ENCODE assay signal across 16 cellular contexts in the genomic region with DNA sequence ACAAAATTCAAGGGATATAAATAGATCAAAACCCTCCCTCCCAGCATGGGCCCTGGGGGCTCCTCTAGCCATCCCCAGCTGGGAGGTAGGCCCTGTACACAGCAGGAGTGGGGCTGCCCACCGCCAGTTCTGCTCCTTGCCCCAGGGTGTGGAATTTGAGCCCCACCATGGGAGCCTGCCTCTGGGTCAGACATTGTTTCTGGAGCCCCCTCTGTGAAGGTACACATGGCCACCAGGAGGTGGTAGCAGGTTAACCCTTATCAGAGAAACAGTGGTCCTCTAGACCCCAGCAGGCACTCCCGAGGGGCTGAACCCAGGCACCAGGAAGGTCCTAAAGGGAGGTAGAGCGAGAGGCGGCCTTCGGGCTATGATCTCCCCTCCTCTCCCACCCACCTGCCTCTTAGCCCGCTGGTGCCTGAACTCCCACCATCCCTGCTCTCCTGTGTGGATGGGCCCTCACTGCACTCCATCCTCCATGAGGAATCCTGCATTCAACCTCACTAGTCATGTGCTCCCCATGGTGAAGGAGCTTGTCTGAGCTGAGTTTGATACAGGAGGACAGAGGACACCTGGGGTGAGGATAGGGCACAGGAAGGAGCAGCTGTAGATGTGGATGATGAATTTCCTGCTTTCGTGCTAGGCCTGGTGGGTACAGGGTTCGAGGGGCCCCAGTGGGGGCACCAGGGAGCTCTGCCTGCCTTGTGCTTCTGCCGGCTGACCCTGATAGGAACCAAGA.
A peak's percentile ranks its signal among the peaks of the same experiment; 100 is the strongest.
DNase-seq lines count a peak whose midpoint lies in the region; ATAC-seq and TF ChIP-seq lines count a peak whose summit lies in the region.
"Had no signal": no experiment of that assay in that cellular context is flagged by ENCODE, and none has a peak within 500 bp of the region (broad histone marks: within the 10 kb centered on the region; RNA-seq: fewer than 3 reads in every experiment).

No MANE protein-coding gene starts in this region.

- H3K36me3 ChIP-seq in OCI-LY7 (ENCODE audit: insufficient read depth, low read length) (no peaks in the 10 kb centered on the region), osteoblast (ENCODE audit: insufficient read depth, low read length) (no peaks in the 10 kb centered on the region)
- H3K36me3 ChIP-seq: SJCRH30 had no signal

- H3K4ac ChIP-seq in H9 (ENCODE audit: low read depth, low read length), result no peak overlapping the region

- no peak overlapping the region for H3K9ac ChIP-seq in H9 (ENCODE audit: extremely low read depth, insufficient read length, low read length)
- H3K9ac ChIP-seq: GM23248 had no signal

- POLR2A ChIA-PET in OCI-LY7 (lab: Charles Lee), result interaction anchor here (1.0 to 1.5 kb wide), 2 partner anchors 23 to 24 kb away, joined by 3 to 4 read pairs; no protein-coding TSS in a partner anchor

- H3K23me2 ChIP-seq in H9 (ENCODE audit: insufficient read length, low read depth, low read length, poor library complexity, severe bottlenecking), result no peaks in the 10 kb centered on the region

- no peak overlapping the region for H2BK120ac ChIP-seq in H9 (ENCODE audit: low read depth, low read length, poor library complexity, severe bottlenecking)

- H3K9me3 ChIP-seq in H9 (ENCODE audit: control insufficient read depth, low read depth, low read length) (no peaks in the 10 kb centered on the region), OCI-LY7 (ENCODE audit: low read length) (no peaks in the 10 kb centered on the region), osteoblast (ENCODE audit: low read depth, low read length) (no peaks in the 10 kb centered on the region)
- H3K9me3 ChIP-seq: SJCRH30 had no signal

- H3K27me3 ChIP-seq in H9 (ENCODE audit: insufficient read depth, low read length) (no peaks in the 10 kb centered on the region), osteoblast (ENCODE audit: insufficient read depth, low read length) (no peaks in the 10 kb centered on the region)
- H3K27me3 ChIP-seq: SJCRH30 had no signal

- H2BK15ac ChIP-seq in H9 (ENCODE audit: low read depth, low read length), result no peak overlapping the region

- ATAC-seq in GM18858 (IDR thresholded peaks at IDR 0.05; ENCODE audit: unreplicated experiment), result no peak

- H4K8ac ChIP-seq in H9 (replicated peaks; ENCODE audit: insufficient read length, low read depth, low read length), result no peak overlapping the region

- intact Hi-C loops in Calu3 (cut with micrococcal nuclease; ENCODE audit: unreplicated experiment) (no loop called here), OCI-LY7 (cut with micrococcal nuclease; ENCODE audit: unreplicated experiment) (loop anchor here (5.0 kb wide), 1 partner anchor 319 kb away; a partner anchor contains a TSS)

- H3K56ac ChIP-seq in H9 (ENCODE audit: insufficient read length, low read depth, low read length), result no peak overlapping the region

- H3K14ac ChIP-seq in H9 (ENCODE audit: insufficient read depth, low read length), result no peak overlapping the region

- BruUV-seq in Calu3 (replicated peaks; lab: Mats Ljungman, UMichigan), result no TSS peak
- BruUV-seq in OCI-LY7 (replicated peaks; lab: Mats Ljungman, UMichigan), result no TSS peak

- no peaks in the 10 kb centered on the region for H3K79me2 ChIP-seq in H9 (ENCODE audit: insufficient read depth, low read length)
- H3K79me2 ChIP-seq in OCI-LY7 (ENCODE audit: insufficient read depth, low read depth, low read length), result no peaks in the 10 kb centered on the region
- no peaks in the 10 kb centered on the region for H3K79me2 ChIP-seq in osteoblast (ENCODE audit: insufficient read depth, low read length)

- H3K4me1 ChIP-seq in H9 (ENCODE audit: insufficient read depth, low read length), result no peaks in the 10 kb centered on the region
- peaks cover 34% of the 10 kb centered on the region for H3K4me1 ChIP-seq in OCI-LY7 (ENCODE audit: insufficient read depth, low read length, poor library complexity, severe bottlenecking)
- no peaks in the 10 kb centered on the region for H3K4me1 ChIP-seq in osteoblast (ENCODE audit: insufficient read depth, low read length)
- H3K4me1 ChIP-seq: SJCRH30 had no signal

- H4K5ac ChIP-seq in H9 (ENCODE audit: insufficient read length, low read depth, low read length), result no peak overlapping the region

- H3K4me1 Mint-ChIP-seq in Calu3 (ENCODE audit: low read depth, unreplicated experiment), result no peaks in the 10 kb centered on the region
- peaks cover 8% of the 10 kb centered on the region in 2 experiments for H3K4me1 Mint-ChIP-seq in H9
- no peaks in the 10 kb centered on the region for H3K4me1 Mint-ChIP-seq in immature natural killer cell

- no peaks in the 10 kb centered on the region for H4K20me1 ChIP-seq in H9 (ENCODE audit: control insufficient read depth, insufficient read depth, insufficient read length)
- no peaks in the 10 kb centered on the region for H4K20me1 ChIP-seq in OCI-LY7 (ENCODE audit: insufficient read depth, low read length)
- H4K20me1 ChIP-seq in osteoblast (ENCODE audit: insufficient read depth, low read length), result no peaks in the 10 kb centered on the region

- H2AFZ ChIP-seq in H9 (ENCODE audit: low read length) (no peak overlapping the region), OCI-LY7 (ENCODE audit: low read length) (peak overlapping the region; percentile 56), osteoblast (ENCODE audit: low read length) (no peak overlapping the region)
- H2AFZ ChIP-seq: GM23248 had no signal

- H3K18ac ChIP-seq in H9 (ENCODE audit: insufficient read length, low read depth, low read length), result no peak overlapping the region

- H3K4me2 ChIP-seq in H9 (ENCODE audit: insufficient read depth, insufficient read length, low read length), result no peak overlapping the region
- peak overlapping the region; percentile 59 for H3K4me2 ChIP-seq in OCI-LY7 (ENCODE audit: low read length)
- no peak overlapping the region for H3K4me2 ChIP-seq in osteoblast (ENCODE audit: insufficient read depth, low read length)

- no peak overlapping the region for H2BK5ac ChIP-seq in H9 (ENCODE audit: insufficient read length, low read length)

- H3K27me3 Mint-ChIP-seq in Calu3 (ENCODE audit: unreplicated experiment) (peaks cover 79% of the 10 kb centered on the region), H9 (ENCODE audit: low read depth) (peaks cover 2% of the 10 kb centered on the region), immature natural killer cell (ENCODE audit: low read depth in 3 of 3) (peaks cover 1 to 6% (median 6%) of the 10 kb centered on the region in 3 donors)

- H2AK5ac ChIP-seq in H9 (ENCODE audit: insufficient read length, low read length), result no peak overlapping the region

- no peak overlapping the region for H3K23ac ChIP-seq in H9 (ENCODE audit: insufficient read length, low read depth, low read length)

- peak overlapping the region; percentile 16 for H3K4me3 ChIP-seq in OCI-LY7 (ENCODE audit: low read depth, low read length, poor library complexity, severe bottlenecking)
- H3K4me3 ChIP-seq in osteoblast (ENCODE audit: insufficient read depth, low read length), result no peak overlapping the region
- H3K4me3 ChIP-seq: GM23248, SJCRH30 had no signal

- no peak overlapping the region for H2BK12ac ChIP-seq in H9 (ENCODE audit: insufficient read length, low read depth, low read length)

- no peak overlapping the region for H2BK20ac ChIP-seq in H9 (ENCODE audit: low read depth, low read length, poor library complexity, severe bottlenecking)

- no CpG with 5 or more reads among the region's 9 CpGs for WGBS in H9 (ENCODE audit: extremely low coverage, insufficient read length, low lambda C conversion rate)

- no peaks in the 10 kb centered on the region for H3K9me2 ChIP-seq in OCI-LY7 (ENCODE audit: insufficient read depth, low read length)

- no peak overlapping the region for H3K4me3 Mint-ChIP-seq in Calu3 (ENCODE audit: low read depth, unreplicated experiment)
- no peak overlapping the region for H3K4me3 Mint-ChIP-seq in H9
- no peak overlapping the region for H3K4me3 Mint-ChIP-seq in immature natural killer cell

- H3K27ac ChIP-seq in H9 (ENCODE audit: insufficient read length, low read depth, low read length) (no peak overlapping the region), OCI-LY7 (ENCODE audit: low read depth, low read length, poor library complexity, severe bottlenecking) (peak overlapping the region; percentile 79), osteoblast (ENCODE audit: low read depth, low read length) (no peak overlapping the region)
- H3K27ac ChIP-seq: GM23248, RWPE1, SJCRH30 had no signal

- H3K9me3 Mint-ChIP-seq in Calu3 (ENCODE audit: low read depth, unreplicated experiment), result no peaks in the 10 kb centered on the region
- H3K9me3 Mint-ChIP-seq in H9, result no peaks in the 10 kb centered on the region
- no peaks in the 10 kb centered on the region for H3K9me3 Mint-ChIP-seq in immature natural killer cell

- H3K27ac Mint-ChIP-seq in Calu3 (ENCODE audit: unreplicated experiment), result no peak overlapping the region
- H3K27ac Mint-ChIP-seq in H9, result no peak overlapping the region; a peak in 1 of 7 replicates
- no peak overlapping the region for H3K27ac Mint-ChIP-seq in immature natural killer cell

- no peaks in the 10 kb centered on the region for H3K79me1 ChIP-seq in H9 (ENCODE audit: insufficient read depth, low read depth, low read length, poor library complexity, severe bottlenecking)

- no peak overlapping the region for H3T11ph ChIP-seq in H9 (ENCODE audit: low read length)

- TF ChIP-seq CTCF in Calu3 (IDR thresholded peaks at IDR 0.05; ENCODE audit: unreplicated experiment) (peak; percentile 17), H9 (conservative IDR thresholded peaks at IDR 0.05) (peak; percentile 35; the same call in 2 of the 3 replicates), OCI-LY7 (conservative IDR thresholded peaks at IDR 0.05; ENCODE audit: low read length) (peak; percentile 54), osteoblast (IDR thresholded peaks at IDR 0.05; ENCODE audit: extremely low read depth, low read depth, low read length) (no peak)

- CTCF ChIA-PET in Calu3 (lab: Charles Lee), result interaction anchor here (1.1 kb wide), 1 partner anchor 24 kb away, joined by 4 read pairs; no protein-coding TSS in a partner anchor
- CTCF ChIA-PET in OCI-LY7 (lab: Charles Lee; ENCODE audit: unreplicated experiment), result interaction anchor here (0.6 to 1.2 kb wide), 3 partner anchors 14 to 261 kb away, joined by 3 to 5 read pairs (median 3); no protein-coding TSS in a partner anchor

- H3K36me3 Mint-ChIP-seq in Calu3 (ENCODE audit: insufficient read depth, unreplicated experiment) (no peaks in the 10 kb centered on the region), H9 (ENCODE audit: insufficient read depth in 1 of 3, low read depth in 3 of 3) (peaks cover 0 to 3% (median 0%) of the 10 kb centered on the region in 3 experiments; a peak in 2 of 7 replicates), immature natural killer cell (no peaks in the 10 kb centered on the region)

- no peak for DNase-seq in Calu3
- DNase-seq in H9, result no peak
- DNase-seq in OCI-LY7 (ENCODE audit: low spot score), result peak; percentile 83
- DNase-seq in osteoblast (ENCODE audit: insufficient read length, low spot score, missing footprints), result peak; percentile 76
- no peak for DNase-seq in NCI-H526 treated with DMSO at 0.1 percent for 48 hours (lab: John Stamatoyannopoulos, UW)
- no peak for DNase-seq in immature natural killer cell
- DNase-seq: C1 segment of cervical spinal cord; GM23248; NCI-H1048; NCI-H187 treated with DMSO at 0.1 percent for 48 hours; NCI-H2171 treated with DMSO at 0.1 percent for 48 hours; NCI-H510A treated with DMSO at 0.1 percent for 48 hours; NK-92 treated with Interleukin-12 subunit alpha and Interleukin-12 subunit beta, amount 100 ng/mL, for 24 hours had no signal

- H4K91ac ChIP-seq in H9 (ENCODE audit: insufficient read length, low read depth, low read length), result no peak overlapping the region

Comparison
In these comparisons a context has a peak if more than half of its experiments do, and no peak if none do; other contexts are left out.
1. DNase-seq: peak in OCI-LY7 (single experiment) and osteoblast (single experiment); none in Calu3 (single experiment), H9 (single experiment), NCI-H526 treated with DMSO at 0.1 percent for 48 hours (single experiment) and immature natural killer cell (0 of 3).